20 cellular contexts compared by ENCODE assay signal in genomic region chr6:32799168-32799567, GRCh38. TPM values are rescaled to one million over a fixed set of nuclear protein-coding genes. Genes with fewer than 3 reads are reported as not detected.
"Had no signal": no experiment of that assay in that cellular context is flagged by ENCODE, and none has a peak within 500 bp of the region (broad histone marks: within the 10 kb centered on the region; RNA-seq: fewer than 3 reads in every experiment).

No MANE protein-coding gene starts in this region.

- H3K9me3 ChIP-seq: gastrocnemius medialis had no signal

- H3K4me1 ChIP-seq: gastrocnemius medialis had no signal

- FAIRE-seq: kidney had no signal

- H3K27ac ChIP-seq: gastrocnemius medialis, spleen, tibial artery had no signal

- ATAC-seq: activated CD8-positive, alpha-beta memory T cell treated with anti-CD3 and anti-CD28 coated beads, Interleukin-2, amount 10 ng/mL, durations not matched to agents 7 days and 5 days; esophagus mucosa; gastrocnemius medialis; left lobe of liver; stimulated activated naive CD8-positive, alpha-beta T cell treated with anti-CD3 and anti-CD28 coated beads, Interleukin-15, Interleukin-2, amounts not matched to agents 100 U/mL and 50 U/mL, for 24 hours had no signal

- H3K4me3 ChIP-seq: gastrocnemius medialis, lung, spleen, tibial artery had no signal

- H3K36me3 ChIP-seq: gastrocnemius medialis, spleen, tibial artery had no signal

- DNase-seq: activated B cell treated with CpG ODN at 0.5 μM for 24 hours; activated CD4-positive, alpha-beta memory T cell treated with anti-CD3 and anti-CD28 coated beads, Interleukin-2, amount 10 ng/mL, durations not matched to agents 7 days and 5 days; activated CD4-positive, alpha-beta T cell treated with anti-CD3 and anti-CD28 coated beads for 4 hours; activated CD8-positive, alpha-beta memory T cell treated with anti-CD3 and anti-CD28 coated beads, Interleukin-2, amount 10 ng/mL, durations not matched to agents 7 days and 5 days; activated naive CD8-positive, alpha-beta T cell treated with anti-CD3 and anti-CD28 coated beads for 36 hours; amniotic stem cell; effector CD4-positive, alpha-beta T cell; gastrocnemius medialis; head of caudate nucleus; kidney; spleen; stimulated activated CD8-positive, alpha-beta memory T cell treated with anti-CD3 and anti-CD28 coated beads, Interleukin-4, amount 100 ng/mL, for 48 hours; stimulated activated naive CD8-positive, alpha-beta T cell treated with anti-CD3 and anti-CD28 coated beads, Interleukin-15, Interleukin-2, amounts not matched to agents 100 U/mL and 50 U/mL, for 24 hours; substantia nigra; tibial artery had no signal

RNA-seq across cellular contexts. Expression of gene HLA-DOB, which starts 17.6 kb away (rescaled TPM):
- total RNA-seq: cerebellum, left lobe of liver had no signal

RNA-seq across cellular contexts. Expression of gene HLA-DQB2, which starts 35.8 kb away (rescaled TPM):
- total RNA-seq: activated CD4-positive, alpha-beta memory T cell treated with anti-CD3 and anti-CD28 coated beads, Interleukin-2, amount 10 ng/mL, durations not matched to agents 7 days and 5 days; cerebellum; mesothelial cell of epicardium had no signal
